Comparison of ENCODE assay signal across 15 cellular contexts in genomic region chr2:59654753-59655152, GRCh38.
DNase-seq lines count a peak whose midpoint lies in the region; ATAC-seq and TF ChIP-seq lines count a peak whose summit lies in the region.
"Had no signal": no experiment of that assay in that cellular context is flagged by ENCODE, and none has a peak within 500 bp of the region (broad histone marks: within the 10 kb centered on the region; RNA-seq: fewer than 3 reads in every experiment).

No MANE protein-coding gene starts in this region.

- H3K4me3 ChIP-seq in mammary epithelial cell (replicated peaks in 1 of 3; ENCODE audit: insufficient read depth in 1 of 3, low read depth in 2 of 3, low read length in 3 of 3) (no peak overlapping the region), mucosa of descending colon (no peak overlapping the region)
- H3K4me3 ChIP-seq: SK-N-MC had no signal

- CTCF ChIA-PET in mammary epithelial cell (lab: Charles Lee; ENCODE audit: low non-redundant PET), result no interaction called here

- no peak overlapping the region for H2AFZ ChIP-seq in mammary epithelial cell (ENCODE audit: low read depth, low read length)

- H3K9ac ChIP-seq in mammary epithelial cell (ENCODE audit: insufficient read depth, low read length), result no peak overlapping the region
- H3K9ac ChIP-seq: KMS-11 had no signal

- TF ChIP-seq CTCF in mammary epithelial cell (conservative IDR thresholded peaks at IDR 0.05 in 1 of 2, IDR thresholded peaks at IDR 0.05 in 1 of 2; ENCODE audit: extremely low read depth in 1 of 2, insufficient read depth in 1 of 2, low read depth in 1 of 2, low read length in 2 of 2) (no peak), mucosa of descending colon (IDR thresholded peaks at IDR 0.05) (no peak)

- H3K9me3 ChIP-seq in mammary epithelial cell (replicated peaks; ENCODE audit: insufficient read depth, low read length) (no peaks in the 10 kb centered on the region), mucosa of descending colon (no peaks in the 10 kb centered on the region)

- H4K20me1 ChIP-seq in mammary epithelial cell (ENCODE audit: insufficient read depth, low read length), result no peaks in the 10 kb centered on the region

- BruUV-seq in mammary epithelial cell (replicated peaks; lab: Mats Ljungman, UMichigan), result no TSS peak

- DNase-seq in NCI-H1436 (lab: John Stamatoyannopoulos, UW) (peak; percentile 22), NCI-H1436 treated with DMSO at 0.1 percent for 48 hours (lab: John Stamatoyannopoulos, UW) (no peak), NCI-H446 treated with DMSO at 0.1 percent for 48 hours (lab: John Stamatoyannopoulos, UW) (peak; percentile 34), mammary epithelial cell (peak; percentile 1), mucosa of descending colon (no peak), NAMALWA (ENCODE audit: low spot score) (no peak)
- DNase-seq: C1 segment of cervical spinal cord, NCI-H2029 treated with DMSO at 0.1 percent for 48 hours, NCI-H524 treated with DMSO at 0.1 percent for 48 hours, Right ventricle myocardium superior, T-cell had no signal

- dilution Hi-C loops in mammary epithelial cell (cut with HindIII; ENCODE audit: low sequenced_read_pairs), result no loop called here

- in situ Hi-C loops in mammary epithelial cell (cut with MboI; ENCODE audit: low sequenced_read_pairs in 2 of 2), result no loop called here

- H3K79me2 ChIP-seq in mammary epithelial cell (ENCODE audit: insufficient read depth, low read length), result no peaks in the 10 kb centered on the region

- no peaks in the 10 kb centered on the region for H3K36me3 ChIP-seq in mammary epithelial cell (ENCODE audit: insufficient read depth, low read length)
- no peaks in the 10 kb centered on the region for H3K36me3 ChIP-seq in mucosa of descending colon (ENCODE audit: low read depth)

- H3K4me2 ChIP-seq in mammary epithelial cell (ENCODE audit: insufficient read depth, low read depth, low read length), result no peak overlapping the region
- H3K4me2 ChIP-seq: KMS-11 had no signal

- peak; percentile 19 for ATAC-seq in mucosa of descending colon
- no peak for ATAC-seq in HG03196 (IDR thresholded peaks at IDR 0.05; ENCODE audit: unreplicated experiment)
- ATAC-seq in HG02678 (IDR thresholded peaks at IDR 0.05; ENCODE audit: unreplicated experiment), result no peak
- ATAC-seq: T-cell had no signal

- H3K27ac ChIP-seq in mammary epithelial cell (ENCODE audit: insufficient read depth, low read depth, low read length), result no peak overlapping the region
- H3K27ac ChIP-seq: KMS-11, SK-N-MC had no signal

- H3K4me1 ChIP-seq in mammary epithelial cell (ENCODE audit: insufficient read depth, low read length), result no peaks in the 10 kb centered on the region
- no peaks in the 10 kb centered on the region for H3K4me1 ChIP-seq in mucosa of descending colon (ENCODE audit: low read depth)

- intact Hi-C loops in mammary epithelial cell (cut with micrococcal nuclease), result no loop called here
- intact Hi-C loops in mucosa of descending colon (cut with DNase I, micrococcal nuclease), result no loop called here

- WGBS in mammary epithelial cell (ENCODE audit: low coverage, missing lambda C conversion rate), result 10% methylated on average over 4 of the region's 4 CpGs

- no peaks in the 10 kb centered on the region for H3K27me3 ChIP-seq in mammary epithelial cell (ENCODE audit: insufficient read depth, low read length)

Comparison
In these comparisons a context has a peak if more than half of its experiments do, and no peak if none do; other contexts are left out.
1. DNase-seq: peak in NCI-H1436 (single experiment), NCI-H446 treated with DMSO at 0.1 percent for 48 hours (single experiment) and mammary epithelial cell (single experiment); none in NCI-H1436 treated with DMSO at 0.1 percent for 48 hours (single experiment), mucosa of descending colon (0 of 3) and NAMALWA (single experiment).